ENCODE assay signal across 8 cellular contexts in the genomic region with DNA sequence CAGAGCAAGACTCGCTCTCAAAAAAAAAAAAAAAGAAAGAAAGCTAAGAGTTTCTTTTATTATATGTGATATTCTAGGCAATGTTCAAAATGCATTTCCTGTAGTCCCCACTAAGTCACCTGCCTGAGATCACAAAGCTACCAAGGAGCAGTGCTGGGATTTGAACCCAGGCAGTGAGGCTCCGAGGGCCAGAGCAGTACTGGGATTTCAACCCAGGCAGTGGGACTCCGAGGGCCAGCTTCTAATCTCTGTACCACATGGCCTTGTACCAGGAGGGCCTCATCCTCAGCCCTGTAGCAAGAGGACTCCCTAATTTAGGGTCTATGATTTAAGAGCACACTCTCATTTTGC. TPM values are rescaled to one million over a fixed set of nuclear protein-coding genes. Genes with fewer than 3 reads are reported as not detected.
DNase-seq lines count a peak whose midpoint lies in the region; ATAC-seq and TF ChIP-seq lines count a peak whose summit lies in the region.

No MANE protein-coding gene starts in this region.

- peaks cover 9% of the 10 kb centered on the region for H3K36me3 Mint-ChIP-seq in T-cell
- H3K36me3 Mint-ChIP-seq in osteocyte (ENCODE audit: unreplicated experiment) = peaks cover 6% of the 10 kb centered on the region

- peak overlapping the region; percentile 92 for H3K27ac ChIP-seq in C4-2B
- peak overlapping the region; percentile 92 to 99 (median 96) for H3K27ac ChIP-seq in esophagus muscularis mucosa (replicated peaks in 1 of 4)

- H3K27ac Mint-ChIP-seq in T-cell (peak overlapping the region; percentile 83 to 90), osteocyte (ENCODE audit: unreplicated experiment) (peak overlapping the region; percentile 99)

- H3K4me3 Mint-ChIP-seq in T-cell (peak overlapping the region in 1 of 3 donors; percentile 19), osteocyte (ENCODE audit: unreplicated experiment) (no peak overlapping the region)

- peak overlapping the region in 1 of 4 donors; percentile 54 for H3K4me3 ChIP-seq in esophagus muscularis mucosa

- no peak for TF ChIP-seq POLR2A in esophagus muscularis mucosa (IDR thresholded peaks at IDR 0.05; ENCODE audit: low read depth)

- intact Hi-C loops in esophagus muscularis mucosa (cut with DNase I) = no loop called here

- ATAC-seq in T-cell (replicated peaks in 1 of 4) = peak in 2 of 4 experiments; percentile 12 to 24
- ATAC-seq in GM21515 (IDR thresholded peaks at IDR 0.05; ENCODE audit: unreplicated experiment) = no peak

- H3K27me3 Mint-ChIP-seq in T-cell (no peaks in the 10 kb centered on the region), osteocyte (ENCODE audit: unreplicated experiment) (no peaks in the 10 kb centered on the region)

- H3K27me3 ChIP-seq in esophagus muscularis mucosa = no peaks in the 10 kb centered on the region

- H3K4me1 Mint-ChIP-seq in T-cell (peaks cover 56 to 78% (median 74%) of the 10 kb centered on the region in 3 donors), osteocyte (ENCODE audit: unreplicated experiment) (peaks cover 83% of the 10 kb centered on the region)

- no peak for TF ChIP-seq CTCF in C4-2B (conservative IDR thresholded peaks at IDR 0.05)
- TF ChIP-seq CTCF in esophagus muscularis mucosa (IDR thresholded peaks at IDR 0.05) = no peak
- TF ChIP-seq CTCF in osteocyte (IDR thresholded peaks at IDR 0.05) = no peak

- TF ChIP-seq EP300 in esophagus muscularis mucosa (IDR thresholded peaks at IDR 0.05) = no peak

- DNase-seq in T-cell (no peak), esophagus muscularis mucosa (ENCODE audit: extremely low spot score) (no peak), osteocyte (ENCODE audit: extremely low spot score, unreplicated experiment) (no peak), occipital lobe (lab: John Stamatoyannopoulos, UW) (no peak), HPDE6-E6E7 (ENCODE audit: extremely low spot score) (no peak), NCI-H2171 (lab: John Stamatoyannopoulos, UW) (no peak)

- H3K9me3 ChIP-seq in esophagus muscularis mucosa = peaks cover 0 to 5% (median 0%) of the 10 kb centered on the region in 4 donors

- POLR2A ChIA-PET in T-cell (lab: Charles Lee) = no interaction called here

- peaks cover 0 to 5% (median 2%) of the 10 kb centered on the region in 4 donors for H3K36me3 ChIP-seq in esophagus muscularis mucosa

- no peaks in the 10 kb centered on the region for H3K9me3 Mint-ChIP-seq in T-cell
- H3K9me3 Mint-ChIP-seq in osteocyte (ENCODE audit: unreplicated experiment) = no peaks in the 10 kb centered on the region

- 91% methylated on average over 3 of the region's 3 CpGs for WGBS in esophagus muscularis mucosa

- CTCF ChIA-PET in T-cell (lab: Charles Lee) = interaction anchor here in 1 of 2 donors (0.9 kb wide), 1 partner anchor 67 kb away, joined by 3 read pairs; no protein-coding TSS in a partner anchor

- H3K4me1 ChIP-seq in esophagus muscularis mucosa = peaks cover 86 to 95% (median 92%) of the 10 kb centered on the region in 4 donors

RNA-seq across cellular contexts. Expression of a gene that starts 39.7 kb away (rescaled TPM):
- 10 to 100 TPM; 39.6 to 68.9 (median 43.6) TPM for total RNA-seq in T-cell
- total RNA-seq in esophagus muscularis mucosa = 10 to 100 TPM; 44.6 to 78.6 (median 65.8) TPM
- 96.5 and 111 TPM in 2 replicates for total RNA-seq in osteocyte
- 58.6 TPM for total RNA-seq in occipital lobe
